ENCODE assay signal across 16 cellular contexts in genomic region chr7:1061180-1061579, GRCh38. TPM values are rescaled to one million over a fixed set of nuclear protein-coding genes. Genes with fewer than 3 reads are reported as not detected.
"Had no signal": no experiment of that assay in that cellular context is flagged by ENCODE, and none has a peak within 500 bp of the region (broad histone marks: within the 10 kb centered on the region; RNA-seq: fewer than 3 reads in every experiment).

No MANE protein-coding gene starts in this region.

- H3K36me3 Mint-ChIP-seq: activated CD8-positive, alpha-beta memory T cell treated with anti-CD3 and anti-CD28 coated beads, Interleukin-2, amount 10 ng/mL, durations not matched to agents 7 days and 5 days had no signal

- DNase-seq: activated CD4-positive, alpha-beta T cell treated with anti-CD3 and anti-CD28 coated beads, Interleukin-2, amount 50 U/mL, for 48 hours; activated CD8-positive, alpha-beta memory T cell treated with anti-CD3 and anti-CD28 coated beads, Interleukin-2, amount 10 ng/mL, durations not matched to agents 7 days and 5 days; activated effector memory CD4-positive, alpha-beta T cell treated with anti-CD3 and anti-CD28 coated beads, Interleukin-2, amount 50 U/mL, for 16 hours; activated T-cell treated with anti-CD3 and anti-CD28 coated beads, Interleukin-2, amount 50 U/mL, for 24 hours; brain microvascular endothelial cell; glutamatergic neuron; mammary epithelial cell; stimulated activated CD4-positive, alpha-beta T cell treated with anti-CD3 and anti-CD28 coated beads, Interleukin-15, amount 100 ng/mL, for 24 hours; stimulated activated CD4-positive, alpha-beta T cell treated with anti-CD3 and anti-CD28 coated beads, Interleukin-4, amount 100 ng/mL, for 4 hours had no signal

- H3K4me3 Mint-ChIP-seq: activated CD8-positive, alpha-beta memory T cell treated with anti-CD3 and anti-CD28 coated beads, Interleukin-2, amount 10 ng/mL, durations not matched to agents 7 days and 5 days; activated naive CD8-positive, alpha-beta T cell; activated T-cell treated with anti-CD3 and anti-CD28 coated beads, Interleukin-2, amount 50 U/mL, for 24 hours; nephron; T-helper 1 cell treated with Interleukin-12 subunit alpha and Interleukin-12 subunit beta and Interleukin-4 antibody, amounts not matched to agents 30 μg/mL and 1 μg/mL, for 36 hours had no signal

- H3K9me3 Mint-ChIP-seq: activated T-cell treated with anti-CD3 and anti-CD28 coated beads, Interleukin-2, amount 50 U/mL, for 24 hours; nephron; T-helper 1 cell treated with Interleukin-12 subunit alpha and Interleukin-12 subunit beta and Interleukin-4 antibody, amounts not matched to agents 30 μg/mL and 1 μg/mL, for 36 hours had no signal

- H3K4me3 ChIP-seq: mucosa of descending colon, pancreas had no signal

- H3K27ac ChIP-seq: brain microvascular endothelial cell, pancreas had no signal

- H3K9me3 ChIP-seq: mucosa of descending colon, pancreas had no signal

- ATAC-seq: activated CD4-positive, CD25-positive, alpha-beta regulatory T cell treated with anti-CD3 and anti-CD28 coated beads, Interleukin-2, amount 50 U/mL, for 24 hours; activated CD8-positive, alpha-beta memory T cell treated with anti-CD3 and anti-CD28 coated beads, Interleukin-2, amount 10 ng/mL, durations not matched to agents 7 days and 5 days; mucosa of descending colon had no signal

- H3K36me3 ChIP-seq: brain microvascular endothelial cell had no signal

- H3K27me3 Mint-ChIP-seq: activated CD8-positive, alpha-beta memory T cell treated with anti-CD3 and anti-CD28 coated beads, Interleukin-2, amount 10 ng/mL, durations not matched to agents 7 days and 5 days; activated naive CD8-positive, alpha-beta T cell; activated T-cell treated with anti-CD3 and anti-CD28 coated beads, Interleukin-2, amount 50 U/mL, for 24 hours had no signal

- H3K27ac Mint-ChIP-seq: activated CD8-positive, alpha-beta memory T cell treated with anti-CD3 and anti-CD28 coated beads, Interleukin-2, amount 10 ng/mL, durations not matched to agents 7 days and 5 days; activated naive CD8-positive, alpha-beta T cell; activated T-cell treated with anti-CD3 and anti-CD28 coated beads, Interleukin-2, amount 50 U/mL, for 24 hours; nephron; T-helper 1 cell treated with Interleukin-12 subunit alpha and Interleukin-12 subunit beta and Interleukin-4 antibody, amounts not matched to agents 30 μg/mL and 1 μg/mL, for 36 hours had no signal

- H3K27me3 ChIP-seq: brain microvascular endothelial cell, pancreas had no signal

RNA-seq across cellular contexts. Expression of gene GPR146, which starts 16.8 kb away (rescaled TPM):
- total RNA-seq: fibroblast of villous mesenchyme had no signal

RNA-seq across cellular contexts. Expression of gene GPER1, which starts 26.7 kb away (rescaled TPM):
- total RNA-seq: activated CD8-positive, alpha-beta memory T cell treated with anti-CD3 and anti-CD28 coated beads, Interleukin-2, amount 10 ng/mL, durations not matched to agents 7 days and 5 days had no signal
